24 cellular contexts compared by ENCODE assay signal in genomic region chr7:140694592-140694991, GRCh38. TPM values are rescaled to one million over a fixed set of nuclear protein-coding genes. Genes with fewer than 3 reads are reported as not detected.
DNase-seq lines count a peak whose midpoint lies in the region; ATAC-seq and TF ChIP-seq lines count a peak whose summit lies in the region.
"Had no signal": no experiment of that assay in that cellular context is flagged by ENCODE, and none has a peak within 500 bp of the region (broad histone marks: within the 10 kb centered on the region; RNA-seq: fewer than 3 reads in every experiment).

No MANE protein-coding gene starts in this region.

- no peak overlapping the region for H3K4me3 Mint-ChIP-seq in activated T-cell treated with anti-CD3 and anti-CD28 coated beads, Interleukin-2, amount 50 U/mL, for 24 hours
- no peak overlapping the region for H3K4me3 Mint-ChIP-seq in activated T-cell treated with anti-CD3 and anti-CD28 coated beads, Interleukin-2, amount 50 U/mL, for 4 hours
- no peak overlapping the region for H3K4me3 Mint-ChIP-seq in CD4-positive, alpha-beta T cell
- no peak overlapping the region for H3K4me3 Mint-ChIP-seq in T-helper 17 cell
- peak overlapping the region; percentile 28 to 66 (median 52) for H3K4me3 Mint-ChIP-seq in nephron
- H3K4me3 Mint-ChIP-seq: H9, HFFc6 had no signal

- peaks cover 40% of the 10 kb centered on the region for H3K4me1 Mint-ChIP-seq in activated T-cell treated with anti-CD3 and anti-CD28 coated beads, Interleukin-2, amount 50 U/mL, for 24 hours (ENCODE audit: low read depth)
- peaks cover 30% of the 10 kb centered on the region for H3K4me1 Mint-ChIP-seq in activated T-cell treated with anti-CD3 and anti-CD28 coated beads, Interleukin-2, amount 50 U/mL, for 4 hours (ENCODE audit: low read depth)
- H3K4me1 Mint-ChIP-seq in CD4-positive, alpha-beta T cell (ENCODE audit: low read depth): peaks cover 35% of the 10 kb centered on the region
- H3K4me1 Mint-ChIP-seq in T-helper 17 cell (peaks cover 32% of the 10 kb centered on the region), nephron (peaks cover 31% of the 10 kb centered on the region)

- intact Hi-C loops in CD4-positive, alpha-beta T cell (cut with DNase I, micrococcal nuclease): loop anchor here in 1 of 2 experiments (10.0 kb wide), 2 partner anchors 520 to 1040 kb away; partner anchors contain the start of genes KDM7A and SSBP1

- POLR2A ChIA-PET in CD4-positive, alpha-beta T cell (lab: Charles Lee): no interaction called here

- no peaks in the 10 kb centered on the region for H3K27me3 Mint-ChIP-seq in activated T-cell treated with anti-CD3 and anti-CD28 coated beads, Interleukin-2, amount 50 U/mL, for 24 hours
- H3K27me3 Mint-ChIP-seq in activated T-cell treated with anti-CD3 and anti-CD28 coated beads, Interleukin-2, amount 50 U/mL, for 4 hours (ENCODE audit: low read depth): no peaks in the 10 kb centered on the region
- H3K27me3 Mint-ChIP-seq in CD4-positive, alpha-beta T cell: no peaks in the 10 kb centered on the region
- H3K27me3 Mint-ChIP-seq in T-helper 17 cell: no peaks in the 10 kb centered on the region
- no peaks in the 10 kb centered on the region for H3K27me3 Mint-ChIP-seq in nephron (ENCODE audit: low read depth)

- H3K9me3 ChIP-seq in CD4-positive, alpha-beta T cell (ENCODE audit: control insufficient read depth, low read length): no peaks in the 10 kb centered on the region
- H3K9me3 ChIP-seq in T-helper 17 cell (ENCODE audit: control insufficient read depth, low read length, poor library complexity, severe bottlenecking): no peaks in the 10 kb centered on the region

- peak overlapping the region; percentile 5 for H3K27ac Mint-ChIP-seq in activated T-cell treated with anti-CD3 and anti-CD28 coated beads, Interleukin-2, amount 50 U/mL, for 24 hours
- peak overlapping the region; percentile 42 for H3K27ac Mint-ChIP-seq in CD4-positive, alpha-beta T cell
- H3K27ac Mint-ChIP-seq in T-helper 17 cell (peak overlapping the region; percentile 98), nephron (peak overlapping the region in 2 of 3 experiments; percentile 19 to 29)
- H3K27ac Mint-ChIP-seq: H9, HFFc6 had no signal

- DNase-seq in activated T-cell treated with anti-CD3 and anti-CD28 coated beads, Interleukin-2, amount 50 U/mL, for 24 hours: no peak
- no peak for DNase-seq in activated T-cell treated with anti-CD3 and anti-CD28 coated beads, Interleukin-2, amount 50 U/mL, for 4 hours
- no peak for DNase-seq in CD4-positive, alpha-beta T cell
- no peak for DNase-seq in T-helper 17 cell
- no peak for DNase-seq in EL
- DNase-seq in HK-2 (ENCODE audit: unreplicated experiment): no peak
- DNase-seq: 8988T, AML-193, C1 segment of cervical spinal cord, DMS79, GM23248, H9, HFFc6, NCI-H1105, NCI-H146, NCI-H2029, NCI-H226, NCI-H510A treated with DMSO at 0.1 percent for 48 hours, NCI-H748 treated with DMSO at 0.1 percent for 48 hours, PC-9, RPMI8226, SHP77 treated with DMSO at 0.1 percent for 48 hours had no signal

- H3K27me3 ChIP-seq in CD4-positive, alpha-beta T cell (ENCODE audit: control insufficient read depth, insufficient read depth, low read length): no peaks in the 10 kb centered on the region

- CTCF ChIA-PET in CD4-positive, alpha-beta T cell (lab: Charles Lee): no interaction called here

- H3K27ac ChIP-seq in CD4-positive, alpha-beta T cell (ENCODE audit: low read depth, low read length): no peak overlapping the region
- H3K27ac ChIP-seq: GM23248, PC-9 had no signal

- peaks cover 73% of the 10 kb centered on the region for H3K36me3 Mint-ChIP-seq in activated T-cell treated with anti-CD3 and anti-CD28 coated beads, Interleukin-2, amount 50 U/mL, for 24 hours (ENCODE audit: low read depth)
- H3K36me3 Mint-ChIP-seq in activated T-cell treated with anti-CD3 and anti-CD28 coated beads, Interleukin-2, amount 50 U/mL, for 4 hours (ENCODE audit: insufficient read depth): peaks cover 18% of the 10 kb centered on the region
- peaks cover 51% of the 10 kb centered on the region for H3K36me3 Mint-ChIP-seq in CD4-positive, alpha-beta T cell (ENCODE audit: low read depth)
- peaks cover 5% of the 10 kb centered on the region for H3K36me3 Mint-ChIP-seq in T-helper 17 cell (ENCODE audit: low read depth)
- peaks cover 18% of the 10 kb centered on the region for H3K36me3 Mint-ChIP-seq in nephron (ENCODE audit: low read depth)

- no peak for TF ChIP-seq CTCF in CD4-positive, alpha-beta T cell (IDR thresholded peaks at IDR 0.05)
- no peak for TF ChIP-seq CTCF in nephron (IDR thresholded peaks at IDR 0.05; ENCODE audit: unreplicated experiment in 3 of 3)

- no peaks in the 10 kb centered on the region for H3K9me3 Mint-ChIP-seq in activated T-cell treated with anti-CD3 and anti-CD28 coated beads, Interleukin-2, amount 50 U/mL, for 24 hours
- H3K9me3 Mint-ChIP-seq in activated T-cell treated with anti-CD3 and anti-CD28 coated beads, Interleukin-2, amount 50 U/mL, for 4 hours: no peaks in the 10 kb centered on the region
- no peaks in the 10 kb centered on the region for H3K9me3 Mint-ChIP-seq in CD4-positive, alpha-beta T cell
- no peaks in the 10 kb centered on the region for H3K9me3 Mint-ChIP-seq in nephron
- H3K9me3 Mint-ChIP-seq: H9, HFFc6 had no signal

- ATAC-seq in activated T-cell treated with anti-CD3 and anti-CD28 coated beads, Interleukin-2, amount 50 U/mL, for 4 hours: no peak
- ATAC-seq in CD4-positive, alpha-beta T cell (ENCODE audit: poor library complexity): no peak
- no peak for ATAC-seq in T-helper 17 cell
- ATAC-seq in GM18861 (IDR thresholded peaks at IDR 0.05; ENCODE audit: unreplicated experiment): no peak

RNA-seq across cellular contexts. Expression of gene NDUFB2, which starts 1.9 kb away (rescaled TPM):
- 100 to 1,000 TPM; 192 to 205 (median 201) TPM for total RNA-seq in activated T-cell treated with anti-CD3 and anti-CD28 coated beads, Interleukin-2, amount 50 U/mL, for 4 hours
- 10 to 100 TPM; 73.7 to 84.4 TPM for total RNA-seq in CD4-positive, alpha-beta T cell
- 100 to 1,000 TPM in 1 of 2 donors, 10 to 100 TPM in 1; 92.5 to 109 TPM for total RNA-seq in T-helper 17 cell

RNA-seq across cellular contexts. Expression of gene ADCK2, which starts 21.8 kb away (rescaled TPM):
- 10 to 100 TPM; 22.2 to 23.7 (median 22.4) TPM for total RNA-seq in activated T-cell treated with anti-CD3 and anti-CD28 coated beads, Interleukin-2, amount 50 U/mL, for 4 hours
- total RNA-seq in CD4-positive, alpha-beta T cell: 10 to 100 TPM; 14.8 to 15.7 TPM
- total RNA-seq in T-helper 17 cell: 10 to 100 TPM; 12.7 to 17.9 TPM

RNA-seq across cellular contexts. Expression of gene DENND2A, which starts 54.0 kb away (rescaled TPM):
- not detected for total RNA-seq in activated T-cell treated with anti-CD3 and anti-CD28 coated beads, Interleukin-2, amount 50 U/mL, for 4 hours
- not detected for total RNA-seq in CD4-positive, alpha-beta T cell
- not detected for total RNA-seq in T-helper 17 cell

Comparison
In these comparisons a context has a peak if more than half of its experiments do, and no peak if none do; other contexts are left out.
1. H3K27ac Mint-ChIP-seq: peak in every context shown above with its lines; median percentile 98 in T-helper 17 cell; 42 in CD4-positive, alpha-beta T cell; 24 in nephron; 5 in activated T-cell treated with anti-CD3 and anti-CD28 coated beads, Interleukin-2, amount 50 U/mL, for 24 hours.
2. H3K4me3 Mint-ChIP-seq: peak in nephron (3 of 3); none in activated T-cell treated with anti-CD3 and anti-CD28 coated beads, Interleukin-2, amount 50 U/mL, for 24 hours (single experiment), activated T-cell treated with anti-CD3 and anti-CD28 coated beads, Interleukin-2, amount 50 U/mL, for 4 hours (single experiment), CD4-positive, alpha-beta T cell (single experiment) and T-helper 17 cell (single experiment).